In genomic region chr22:37561209-37562048, GRCh38 we compare ENCODE assay signal across 8 cellular contexts. TPM values are rescaled to one million over a fixed set of nuclear protein-coding genes. Genes with fewer than 3 reads are reported as not detected.
DNase-seq lines count a peak whose midpoint lies in the region; ATAC-seq and TF ChIP-seq lines count a peak whose summit lies in the region.

No MANE protein-coding gene starts in this region.

- peak; percentile 92 for TF ChIP-seq CTCF in BJ (IDR thresholded peaks at IDR 0.05; ENCODE audit: insufficient read depth, low read depth, low read length)
- TF ChIP-seq CTCF in HL-60 (IDR thresholded peaks at IDR 0.05; ENCODE audit: insufficient read depth, low read length): peak; percentile 38
- TF ChIP-seq CTCF in neural progenitor cell (IDR thresholded peaks at IDR 0.05): peak; percentile 85

- H3K4me3 ChIP-seq in BJ (ENCODE audit: low read depth, low read length): peak overlapping the region; percentile 83
- no peak overlapping the region for H3K4me3 ChIP-seq in HL-60 (replicated peaks; ENCODE audit: insufficient read depth, low read length)
- H3K4me3 ChIP-seq in neural progenitor cell: peak overlapping the region; percentile 59

- H3K36me3 ChIP-seq in BJ (ENCODE audit: control insufficient read depth, insufficient read depth, low read length) (peaks cover 13% of the 10 kb centered on the region), neural progenitor cell (no peaks in the 10 kb centered on the region)

- no peaks in the 10 kb centered on the region for H4K20me1 ChIP-seq in neural progenitor cell (ENCODE audit: low read depth)

- no peak for DNase-seq in BJ (ENCODE audit: low read depth)
- DNase-seq in HL-60 (ENCODE audit: low read depth in 1 of 2, low spot score in 1 of 2): peak in 1 of 2 experiments; percentile 72
- DNase-seq in SK-MEL-5 (ENCODE audit: low read depth, low spot score): peak; percentile 91
- DNase-seq in activated naive CD4-positive, alpha-beta T cell treated with anti-CD3 and anti-CD28 coated beads for 36 hours: peak; percentile 92
- DNase-seq in foreskin melanocyte: peak; percentile 76
- DNase-seq in neural progenitor cell (ENCODE audit: low spot score): peak; percentile 87
- DNase-seq in stimulated activated naive CD8-positive, alpha-beta T cell treated with anti-CD3 and anti-CD28 coated beads, Interleukin-15, amount 100 ng/mL, for 72 hours: peak; percentile 85 to 92
- DNase-seq in NCI-H2107 (lab: John Stamatoyannopoulos, UW): no peak

- intact Hi-C loops in activated naive CD4-positive, alpha-beta T cell treated with anti-CD3 and anti-CD28 coated beads for 36 hours (cut with micrococcal nuclease): no loop called here

- no peak overlapping the region for H3K27ac Mint-ChIP-seq in activated naive CD4-positive, alpha-beta T cell treated with anti-CD3 and anti-CD28 coated beads for 36 hours
- peak overlapping the region; percentile 78 for H3K27ac Mint-ChIP-seq in neural progenitor cell
- peak overlapping the region; percentile 89 to 92 for H3K27ac Mint-ChIP-seq in stimulated activated naive CD8-positive, alpha-beta T cell treated with anti-CD3 and anti-CD28 coated beads, Interleukin-15, amount 100 ng/mL, for 72 hours

- H3K79me2 ChIP-seq in neural progenitor cell (ENCODE audit: low read depth): no peaks in the 10 kb centered on the region

- peak; percentile 77 for ATAC-seq in stimulated activated naive CD8-positive, alpha-beta T cell treated with anti-CD3 and anti-CD28 coated beads, Interleukin-15, amount 100 ng/mL, for 72 hours

- H3K4me2 ChIP-seq in neural progenitor cell: peak overlapping the region; percentile 97

- H3K27ac ChIP-seq in HL-60 (replicated peaks) (no peak overlapping the region), neural progenitor cell (no peak overlapping the region)

- H3F3A ChIP-seq in neural progenitor cell (ENCODE audit: low read depth): peaks cover 26% of the 10 kb centered on the region

- no peaks in the 10 kb centered on the region for H3K9me3 ChIP-seq in neural progenitor cell (ENCODE audit: low read depth)

- peak overlapping the region; percentile 92 for H2AFZ ChIP-seq in neural progenitor cell (replicated peaks)

- peaks cover 19% of the 10 kb centered on the region for H3K4me1 Mint-ChIP-seq in activated naive CD4-positive, alpha-beta T cell treated with anti-CD3 and anti-CD28 coated beads for 36 hours (ENCODE audit: low read depth)
- H3K4me1 Mint-ChIP-seq in neural progenitor cell: peaks cover 36% of the 10 kb centered on the region
- H3K4me1 Mint-ChIP-seq in stimulated activated naive CD8-positive, alpha-beta T cell treated with anti-CD3 and anti-CD28 coated beads, Interleukin-15, amount 100 ng/mL, for 72 hours: peaks cover 35% of the 10 kb centered on the region

- H3K27me3 Mint-ChIP-seq in activated naive CD4-positive, alpha-beta T cell treated with anti-CD3 and anti-CD28 coated beads for 36 hours (ENCODE audit: low read depth): peaks cover 33% of the 10 kb centered on the region
- peaks cover 5% of the 10 kb centered on the region for H3K27me3 Mint-ChIP-seq in neural progenitor cell (ENCODE audit: insufficient read depth, low read depth)
- H3K27me3 Mint-ChIP-seq in stimulated activated naive CD8-positive, alpha-beta T cell treated with anti-CD3 and anti-CD28 coated beads, Interleukin-15, amount 100 ng/mL, for 72 hours: peaks cover 91% of the 10 kb centered on the region

- H3K4me3 Mint-ChIP-seq in activated naive CD4-positive, alpha-beta T cell treated with anti-CD3 and anti-CD28 coated beads for 36 hours: peak overlapping the region; percentile 62
- H3K4me3 Mint-ChIP-seq in neural progenitor cell: peak overlapping the region; percentile 87
- peak overlapping the region; percentile 74 to 88 for H3K4me3 Mint-ChIP-seq in stimulated activated naive CD8-positive, alpha-beta T cell treated with anti-CD3 and anti-CD28 coated beads, Interleukin-15, amount 100 ng/mL, for 72 hours

- H3K36me3 Mint-ChIP-seq in activated naive CD4-positive, alpha-beta T cell treated with anti-CD3 and anti-CD28 coated beads for 36 hours (ENCODE audit: low read depth): no peaks in the 10 kb centered on the region
- H3K36me3 Mint-ChIP-seq in neural progenitor cell: peaks cover 2% of the 10 kb centered on the region

- H3K4me1 ChIP-seq in neural progenitor cell: peaks cover 24% of the 10 kb centered on the region

- POLR2A ChIA-PET in BJ (lab: Charles Lee): interaction anchor here (0.6 to 1.3 kb wide), 3 partner anchors 15 to 261 kb away, joined by 3 to 9 read pairs (median 4); no protein-coding TSS in a partner anchor

- H3K9ac ChIP-seq in neural progenitor cell: no peak overlapping the region

- H3K9me3 Mint-ChIP-seq in activated naive CD4-positive, alpha-beta T cell treated with anti-CD3 and anti-CD28 coated beads for 36 hours: no peaks in the 10 kb centered on the region
- H3K9me3 Mint-ChIP-seq in neural progenitor cell: no peaks in the 10 kb centered on the region
- H3K9me3 Mint-ChIP-seq in stimulated activated naive CD8-positive, alpha-beta T cell treated with anti-CD3 and anti-CD28 coated beads, Interleukin-15, amount 100 ng/mL, for 72 hours: no peaks in the 10 kb centered on the region

- in situ Hi-C loops in SK-MEL-5 (cut with HindIII; ENCODE audit: low pct_unique_long_range_greater_than_20kb, low sequenced_read_pairs): no loop called here

- CTCF ChIA-PET in BJ (lab: Yijun Ruan, JAX): interaction anchor here (0.7 to 22.0 kb wide), 10 partner anchors 9 to 174 kb away, joined by 3 to 551 read pairs (median 7); partner anchors contain the start of genes GGA1 and MFNG
- CTCF ChIA-PET in activated naive CD4-positive, alpha-beta T cell treated with anti-CD3 and anti-CD28 coated beads for 36 hours (lab: Charles Lee): interaction anchor here (0.6 to 16.1 kb wide), 11 partner anchors 9 to 624 kb away, joined by 3 to 496 read pairs (median 3); partner anchors contain the start of gene MFNG

- no peaks in the 10 kb centered on the region for H3K27me3 ChIP-seq in BJ (ENCODE audit: control insufficient read depth, insufficient read depth, low read length)
- peaks cover 59% of the 10 kb centered on the region for H3K27me3 ChIP-seq in HL-60 (ENCODE audit: insufficient read depth, poor library complexity, severe bottlenecking)
- H3K27me3 ChIP-seq in neural progenitor cell: peaks cover 35% of the 10 kb centered on the region

RNA-seq across cellular contexts. Expression of gene CDC42EP1, which starts 1.1 kb away (rescaled TPM):
- 19.1 and 36.3 TPM in 2 replicates for polyA plus RNA-seq in BJ (2011; rRNA removed)
- 17.2 and 25.5 TPM in 2 replicates for polyA minus RNA-seq in BJ (2011; rRNA and poly(A)+ RNA removed)
- total RNA-seq in SK-MEL-5 (2014; rRNA removed; shearing (Covaris generic)): 25.4 and 30.7 TPM in 2 replicates
- polyA plus RNA-seq in SK-MEL-5 (2015; cell fraction: cytosol; rRNA removed): 141 and 156 TPM in 2 replicates
- polyA plus RNA-seq in SK-MEL-5 (2015; cell fraction: nucleus; rRNA removed): 23.8 and 25.4 TPM in 2 replicates
- total RNA-seq in activated naive CD4-positive, alpha-beta T cell treated with anti-CD3 and anti-CD28 coated beads for 36 hours: 1 to 10 TPM; 1.9 to 2.8 TPM
- 0.84 and 1.8 TPM in 2 replicates for total RNA-seq in neural progenitor cell (ENCODE audit: low replicate concordance)

RNA-seq across cellular contexts. Expression of gene LGALS2, which starts 18.5 kb away (rescaled TPM):
- polyA plus RNA-seq in BJ (2011; rRNA removed): not detected in 2 replicates
- polyA minus RNA-seq in BJ (2011; rRNA and poly(A)+ RNA removed): not detected in 2 replicates
- total RNA-seq in SK-MEL-5 (2014; rRNA removed; shearing (Covaris generic)): not detected in 2 replicates
- not detected in 2 replicates for polyA plus RNA-seq in SK-MEL-5 (2015; cell fraction: cytosol; rRNA removed)
- not detected in 2 replicates for polyA plus RNA-seq in SK-MEL-5 (2015; cell fraction: nucleus; rRNA removed)
- not detected for total RNA-seq in activated naive CD4-positive, alpha-beta T cell treated with anti-CD3 and anti-CD28 coated beads for 36 hours
- not detected in 2 replicates for total RNA-seq in neural progenitor cell (ENCODE audit: low replicate concordance)

RNA-seq across cellular contexts. Expression of gene CARD10, which starts 42.2 kb away (rescaled TPM):
- polyA plus RNA-seq in BJ (2011; rRNA removed): 2.3 and 4.5 TPM in 2 replicates
- 3.6 and 3.9 TPM in 2 replicates for polyA minus RNA-seq in BJ (2011; rRNA and poly(A)+ RNA removed)
- total RNA-seq in SK-MEL-5 (2014; rRNA removed; shearing (Covaris generic)): 2.0 and 3.1 TPM in 2 replicates
- 6.0 TPM in 2 replicates for polyA plus RNA-seq in SK-MEL-5 (2015; cell fraction: cytosol; rRNA removed)
- 9.2 and 10.3 TPM in 2 replicates for polyA plus RNA-seq in SK-MEL-5 (2015; cell fraction: nucleus; rRNA removed)
- total RNA-seq in activated naive CD4-positive, alpha-beta T cell treated with anti-CD3 and anti-CD28 coated beads for 36 hours: not detected
- 1.5 and 6.2 TPM in 2 replicates for total RNA-seq in neural progenitor cell (ENCODE audit: low replicate concordance)

RNA-seq across cellular contexts. Expression of gene GGA1, which starts 47.2 kb away (rescaled TPM):
- polyA plus RNA-seq in BJ (2011; rRNA removed): 22.5 and 34.6 TPM in 2 replicates
- 16.4 and 26.2 TPM in 2 replicates for polyA minus RNA-seq in BJ (2011; rRNA and poly(A)+ RNA removed)
- 62.0 and 70.3 TPM in 2 replicates for total RNA-seq in SK-MEL-5 (2014; rRNA removed; shearing (Covaris generic))
- polyA plus RNA-seq in SK-MEL-5 (2015; cell fraction: cytosol; rRNA removed): 60.5 and 73.1 TPM in 2 replicates
- polyA plus RNA-seq in SK-MEL-5 (2015; cell fraction: nucleus; rRNA removed): 370 and 419 TPM in 2 replicates
- total RNA-seq in activated naive CD4-positive, alpha-beta T cell treated with anti-CD3 and anti-CD28 coated beads for 36 hours: 10 to 100 TPM; 46.1 to 49.1 TPM
- 62.3 and 71.7 TPM in 2 replicates for total RNA-seq in neural progenitor cell (ENCODE audit: low replicate concordance)

Comparison
In these comparisons a context has a peak if more than half of its experiments do, and no peak if none do; other contexts are left out.
1. DNase-seq: peak in SK-MEL-5 (single experiment), activated naive CD4-positive, alpha-beta T cell treated with anti-CD3 and anti-CD28 coated beads for 36 hours (single experiment), foreskin melanocyte (single experiment), neural progenitor cell (single experiment) and stimulated activated naive CD8-positive, alpha-beta T cell treated with anti-CD3 and anti-CD28 coated beads, Interleukin-15, amount 100 ng/mL, for 72 hours (2 of 2); none in BJ (single experiment) and NCI-H2107 (single experiment).
2. CTCF ChIP-seq: peak in every context shown above with its lines; median percentile 92 in BJ; 85 in neural progenitor cell; 38 in HL-60.
3. Peak in every context shown above with its lines, with median percentiles within 50 percentile points of each other: H3K4me3 Mint-ChIP-seq.